Comparison of ENCODE assay signal across 24 cellular contexts in genomic region chr20:32558526-32558925, GRCh38. TPM values are rescaled to one million over a fixed set of nuclear protein-coding genes. Genes with fewer than 3 reads are reported as not detected.
DNase-seq lines count a peak whose midpoint lies in the region; ATAC-seq and TF ChIP-seq lines count a peak whose summit lies in the region.
"Had no signal": no experiment of that assay in that cellular context is flagged by ENCODE, and none has a peak within 500 bp of the region (broad histone marks: within the 10 kb centered on the region; RNA-seq: fewer than 3 reads in every experiment).

No MANE protein-coding gene starts in this region.

- H3K4me1 ChIP-seq in cardiac muscle cell (ENCODE audit: low read depth), result peaks cover 32% of the 10 kb centered on the region
- H3K4me1 ChIP-seq in right cardiac atrium (ENCODE audit: control insufficient read depth, insufficient read depth, low read length), result no peaks in the 10 kb centered on the region
- H3K4me1 ChIP-seq: psoas muscle had no signal

- intact Hi-C loops in right cardiac atrium (cut with DNase I), result no loop called here

- peaks cover 4% of the 10 kb centered on the region for H3K27me3 Mint-ChIP-seq in brain
- H3K27me3 Mint-ChIP-seq in natural killer cell treated with Interleukin-12 subunit alpha and Interleukin-12 subunit beta and Interleukin-15 and Interleukin-18, amount 100 ng/mL, for 72 hours, result no peaks in the 10 kb centered on the region
- H3K27me3 Mint-ChIP-seq: activated CD4-positive, alpha-beta T cell treated with anti-CD3 and anti-CD28 coated beads, Interleukin-2, amount 10 ng/mL, durations not matched to agents 24 days and 14 days; central memory CD8-positive, alpha-beta T cell had no signal

- peak overlapping the region in 1 of 5 experiments; percentile 25 for H3K4me3 Mint-ChIP-seq in brain
- no peak overlapping the region for H3K4me3 Mint-ChIP-seq in natural killer cell treated with Interleukin-12 subunit alpha and Interleukin-12 subunit beta and Interleukin-15 and Interleukin-18, amount 100 ng/mL, for 72 hours
- H3K4me3 Mint-ChIP-seq: activated CD4-positive, alpha-beta T cell treated with anti-CD3 and anti-CD28 coated beads, Interleukin-2, amount 10 ng/mL, durations not matched to agents 24 days and 14 days; central memory CD8-positive, alpha-beta T cell; HFFc6; T-helper 1 cell treated with Interleukin-12 subunit alpha and Interleukin-12 subunit beta and Interleukin-4 antibody, amounts not matched to agents 30 μg/mL and 1 μg/mL, for 36 hours had no signal

- H3K9me3 ChIP-seq in cardiac muscle cell (ENCODE audit: low read depth) (no peaks in the 10 kb centered on the region), right cardiac atrium (ENCODE audit: control insufficient read depth, low read length) (no peaks in the 10 kb centered on the region)
- H3K9me3 ChIP-seq: psoas muscle, spleen had no signal

- H3K27me3 ChIP-seq in cardiac muscle cell (no peaks in the 10 kb centered on the region), right cardiac atrium (ENCODE audit: control insufficient read depth, insufficient read depth) (no peaks in the 10 kb centered on the region)

- peak overlapping the region; percentile 24 for H3K27ac ChIP-seq in cardiac muscle cell
- no peak overlapping the region for H3K27ac ChIP-seq in right cardiac atrium (ENCODE audit: low read length)
- H3K27ac ChIP-seq: PC-9, psoas muscle, spleen had no signal

- peaks cover 6% of the 10 kb centered on the region for H3K36me3 Mint-ChIP-seq in brain
- no peaks in the 10 kb centered on the region for H3K36me3 Mint-ChIP-seq in natural killer cell treated with Interleukin-12 subunit alpha and Interleukin-12 subunit beta and Interleukin-15 and Interleukin-18, amount 100 ng/mL, for 72 hours

- H3K4me3 ChIP-seq in cardiac muscle cell (no peak overlapping the region), right cardiac atrium (ENCODE audit: low read length) (no peak overlapping the region)
- H3K4me3 ChIP-seq: PC-9, psoas muscle, spleen had no signal

- WGBS in right cardiac atrium, result 77% methylated on average over 13 of the region's 13 CpGs

- H3K4me1 Mint-ChIP-seq in brain, result peaks cover 64% of the 10 kb centered on the region
- peaks cover 44 to 67% of the 10 kb centered on the region in 2 donors for H3K4me1 Mint-ChIP-seq in natural killer cell treated with Interleukin-12 subunit alpha and Interleukin-12 subunit beta and Interleukin-15 and Interleukin-18, amount 100 ng/mL, for 72 hours (ENCODE audit: low read depth in 2 of 2)

- DNase-seq in cardiac muscle cell (ENCODE audit: low read depth in 1 of 2, low spot score in 1 of 2), result peak in 1 of 2 donors; percentile 46
- DNase-seq in right cardiac atrium, result no peak
- no peak for DNase-seq in natural killer cell treated with Interleukin-12 subunit alpha and Interleukin-12 subunit beta and Interleukin-15 and Interleukin-18, amount 100 ng/mL, for 72 hours (ENCODE audit: low spot score)
- no peak for DNase-seq in stimulated activated CD4-positive, alpha-beta T cell treated with anti-CD3 and anti-CD28 coated beads, Interleukin-12 subunit alpha, Interleukin-12 subunit beta, amount 100 ng/mL, for 4 hours
- no peak for DNase-seq in cerebellar cortex (ENCODE audit: low spot score)
- DNase-seq: activated CD4-positive, alpha-beta T cell treated with anti-CD3 and anti-CD28 coated beads, Interleukin-2, amount 10 ng/mL, durations not matched to agents 24 days and 14 days; activated gamma-delta T cell treated with Interleukin-2 at 50 U/mL for 16 hours; aorta; erythroblast; foreskin melanocyte; HFFc6; mesendoderm; NCI-H1694; NCI-H226; PC-9; spleen; stimulated activated CD4-positive, alpha-beta T cell treated with anti-CD3 and anti-CD28 coated beads, Interleukin-4, amount 100 ng/mL, for 4 hours had no signal

- ATAC-seq in right cardiac atrium (no peak), HG02938 (IDR thresholded peaks at IDR 0.05; ENCODE audit: unreplicated experiment) (no peak), GM21723 (IDR thresholded peaks at IDR 0.05; ENCODE audit: unreplicated experiment) (no peak)
- no peak for ATAC-seq in natural killer cell treated with Interleukin-12 subunit alpha and Interleukin-12 subunit beta and Interleukin-15 and Interleukin-18, amount 100 ng/mL, for 72 hours
- ATAC-seq: psoas muscle had no signal

- H3K27ac Mint-ChIP-seq in brain, result peak overlapping the region in 3 of 5 experiments; percentile 62 to 72 (median 65)
- peak overlapping the region; percentile 60 to 89 for H3K27ac Mint-ChIP-seq in natural killer cell treated with Interleukin-12 subunit alpha and Interleukin-12 subunit beta and Interleukin-15 and Interleukin-18, amount 100 ng/mL, for 72 hours
- H3K27ac Mint-ChIP-seq: activated CD4-positive, alpha-beta T cell treated with anti-CD3 and anti-CD28 coated beads, Interleukin-2, amount 10 ng/mL, durations not matched to agents 24 days and 14 days; HFFc6; T-helper 1 cell treated with Interleukin-12 subunit alpha and Interleukin-12 subunit beta and Interleukin-4 antibody, amounts not matched to agents 30 μg/mL and 1 μg/mL, for 36 hours had no signal

- no peaks in the 10 kb centered on the region for H3K36me3 ChIP-seq in cardiac muscle cell
- H3K36me3 ChIP-seq: spleen had no signal

- TF ChIP-seq CTCF in cardiac muscle cell (IDR thresholded peaks at IDR 0.05; ENCODE audit: low read depth, low read length), result no peak
- TF ChIP-seq CTCF in brain (conservative IDR thresholded peaks at IDR 0.05), result no peak

- peaks cover 0 to 2% (median 0%) of the 10 kb centered on the region in 5 experiments for H3K9me3 Mint-ChIP-seq in brain
- no peaks in the 10 kb centered on the region for H3K9me3 Mint-ChIP-seq in natural killer cell treated with Interleukin-12 subunit alpha and Interleukin-12 subunit beta and Interleukin-15 and Interleukin-18, amount 100 ng/mL, for 72 hours
- H3K9me3 Mint-ChIP-seq: activated CD4-positive, alpha-beta T cell treated with anti-CD3 and anti-CD28 coated beads, Interleukin-2, amount 10 ng/mL, durations not matched to agents 24 days and 14 days; central memory CD8-positive, alpha-beta T cell; HFFc6; neural crest cell; T-helper 1 cell treated with Interleukin-12 subunit alpha and Interleukin-12 subunit beta and Interleukin-4 antibody, amounts not matched to agents 30 μg/mL and 1 μg/mL, for 36 hours had no signal

RNA-seq across cellular contexts. Expression of gene NOL4L, which starts 26.6 kb away (rescaled TPM):
- total RNA-seq in cardiac muscle cell, result 34.9 and 42.9 TPM in 2 replicates
- 24.6 and 29.9 TPM in 2 replicates for polyA plus RNA-seq in cardiac muscle cell
- total RNA-seq in right cardiac atrium, result 10 to 100 TPM in 1 of 4 donors, 1 to 10 TPM in 3; 6.5 to 10.9 (median 8.0) TPM
- polyA plus RNA-seq in right cardiac atrium, result 8.3 TPM
- polyA plus RNA-seq in brain (ENCODE audit: insufficient read depth, low read depth, low replicate concordance), result 36.1 TPM
- total RNA-seq in natural killer cell treated with Interleukin-12 subunit alpha and Interleukin-12 subunit beta and Interleukin-15 and Interleukin-18, amount 100 ng/mL, for 72 hours, result 10 to 100 TPM; 20.0 to 20.1 TPM
